Comparison of ENCODE assay signal across 20 cellular contexts in genomic region chr10:68812420-68812819, GRCh38. TPM values are rescaled to one million over a fixed set of nuclear protein-coding genes. Genes with fewer than 3 reads are reported as not detected.
A peak's percentile ranks its signal among the peaks of the same experiment; 100 is the strongest.
DNase-seq lines count a peak whose midpoint lies in the region; ATAC-seq and TF ChIP-seq lines count a peak whose summit lies in the region.
"Had no signal": no experiment of that assay in that cellular context is flagged by ENCODE, and none has a peak within 500 bp of the region (broad histone marks: within the 10 kb centered on the region; RNA-seq: fewer than 3 reads in every experiment).

No MANE protein-coding gene starts in this region.

- DNase-seq in activated effector memory CD4-positive, alpha-beta T cell treated with anti-CD3 and anti-CD28 coated beads, Interleukin-2, amount 50 U/mL, for 16 hours = peak; percentile 34
- DNase-seq in activated effector memory CD4-positive, alpha-beta T cell treated with Interleukin-2 at 50 U/mL for 16 hours = no peak
- DNase-seq in adrenal gland (no peak), mesenteric fat pad (ENCODE audit: low spot score) (peak; percentile 64)
- DNase-seq: AML-193; CD4-positive, alpha-beta memory T cell; DMS153; DMS79; GF-D8; GOT3; IMR-90 had no signal

- H3K4me2 ChIP-seq in parathyroid adenoma (ENCODE audit: low read length) = no peak overlapping the region
- H3K4me2 ChIP-seq: A549, BLaER1 had no signal

- H2AFZ ChIP-seq in parathyroid adenoma = peak overlapping the region; percentile 26

- H3K27ac ChIP-seq in adrenal gland (peak overlapping the region; percentile 43 to 81 (median 75)), parathyroid adenoma (no peak overlapping the region)
- H3K27ac ChIP-seq: 22Rv1, A549, BLaER1, HL-60 had no signal

- 66 to 96% (median 81%) methylated on average over 1 to 4 of the region's 4 CpGs for WGBS in adrenal gland, 4 donors

- no peaks in the 10 kb centered on the region for H3K9me3 ChIP-seq in adrenal gland (replicated peaks in 1 of 3)
- H3K9me3 ChIP-seq in parathyroid adenoma (ENCODE audit: control insufficient read depth, low read length) = no peaks in the 10 kb centered on the region
- H3K9me3 ChIP-seq: A549, BLaER1, HAP-1 had no signal

- H3K36me3 ChIP-seq in adrenal gland (replicated peaks in 1 of 2) (no peaks in the 10 kb centered on the region), parathyroid adenoma (ENCODE audit: control insufficient read depth, insufficient read depth, low read length) (no peaks in the 10 kb centered on the region)
- H3K36me3 ChIP-seq: BLaER1, HAP-1 had no signal

- H3K4me3 ChIP-seq in adrenal gland = no peak overlapping the region
- H3K4me3 ChIP-seq in parathyroid adenoma (ENCODE audit: low read depth, low read length) = no peak overlapping the region
- H3K4me3 ChIP-seq: A549, BLaER1, HAP-1 had no signal

- no peak overlapping the region for H3K9ac ChIP-seq in parathyroid adenoma
- H3K9ac ChIP-seq: BLaER1 had no signal

- no peak for TF ChIP-seq POLR2A in adrenal gland (IDR thresholded peaks at IDR 0.05)

- H3K4me1 ChIP-seq in adrenal gland (replicated peaks in 1 of 2) (peaks cover 6 to 17% of the 10 kb centered on the region in 2 donors), parathyroid adenoma (peaks cover 6% of the 10 kb centered on the region)
- H3K4me1 ChIP-seq: BLaER1 had no signal

- ATAC-seq in HG03025 (IDR thresholded peaks at IDR 0.05; ENCODE audit: low FRiP score, unreplicated experiment) (no peak), GM21723 (IDR thresholded peaks at IDR 0.05; ENCODE audit: unreplicated experiment) (no peak)

- no peaks in the 10 kb centered on the region for H3K27me3 ChIP-seq in adrenal gland
- H3K27me3 ChIP-seq in parathyroid adenoma (ENCODE audit: control insufficient read depth, insufficient read depth, low read length) = no peaks in the 10 kb centered on the region
- H3K27me3 ChIP-seq: BLaER1 had no signal

- intact Hi-C loops in adrenal gland (cut with DNase I) = no loop called here

- H3K79me2 ChIP-seq in parathyroid adenoma = no peaks in the 10 kb centered on the region

- no peak for TF ChIP-seq CTCF in adrenal gland (IDR thresholded peaks at IDR 0.05)
- no peak for TF ChIP-seq CTCF in parathyroid adenoma (IDR thresholded peaks at IDR 0.05)

RNA-seq across cellular contexts. Expression of gene STOX1, which starts 14.9 kb away (rescaled TPM):
- total RNA-seq in adrenal gland (10 to 100 TPM in 5 of 8 donors, 1 to 10 TPM in 3; 4.8 to 16.5 (median 11.1) TPM), mesenteric fat pad (8.1 TPM)
- 10 to 100 TPM in 1 of 3 donors, 1 to 10 TPM in 2; 7.2 to 11.9 (median 7.8) TPM for polyA plus RNA-seq in adrenal gland
- polyA plus RNA-seq: CD14-positive monocyte had no signal

Comparison
In these comparisons a context has a peak if more than half of its experiments do, and no peak if none do; other contexts are left out.
1. DNase-seq: peak in activated effector memory CD4-positive, alpha-beta T cell treated with anti-CD3 and anti-CD28 coated beads, Interleukin-2, amount 50 U/mL, for 16 hours (single experiment) and mesenteric fat pad (single experiment); none in activated effector memory CD4-positive, alpha-beta T cell treated with Interleukin-2 at 50 U/mL for 16 hours (single experiment) and adrenal gland (0 of 7).